ENCODE assay signal across 17 cellular contexts in the genomic region with DNA sequence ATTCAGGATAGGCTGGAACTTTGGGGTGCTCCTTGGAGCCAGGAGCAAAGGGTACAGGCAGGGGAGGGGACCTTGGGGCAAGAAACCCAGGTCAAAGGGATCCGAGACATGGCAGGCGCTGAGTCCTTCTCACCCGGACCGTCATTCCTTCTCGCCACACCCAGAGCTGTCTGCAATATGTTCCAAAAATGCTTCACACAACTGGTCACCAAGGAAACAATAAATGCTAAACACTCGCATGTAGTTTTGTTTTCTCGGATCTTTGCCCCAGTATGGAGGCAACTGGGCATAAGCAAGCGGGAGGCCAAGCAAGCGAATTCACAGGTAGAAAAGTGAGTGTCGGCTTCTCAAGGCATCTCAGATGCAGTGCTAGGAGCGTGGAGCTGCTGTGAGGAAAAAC.
DNase-seq lines count a peak whose midpoint lies in the region; ATAC-seq and TF ChIP-seq lines count a peak whose summit lies in the region.
"Had no signal": no experiment of that assay in that cellular context is flagged by ENCODE, and none has a peak within 500 bp of the region (broad histone marks: within the 10 kb centered on the region; RNA-seq: fewer than 3 reads in every experiment).

No MANE protein-coding gene starts in this region.

- ATAC-seq in activated CD8-positive, alpha-beta memory T cell treated with anti-CD3 and anti-CD28 coated beads, Interleukin-2, amount 10 ng/mL, durations not matched to agents 7 days and 5 days: no peak
- no peak for ATAC-seq in activated CD8-positive, alpha-beta T cell treated with anti-CD3 and anti-CD28 coated beads for 36 hours
- ATAC-seq in HG03442 (IDR thresholded peaks at IDR 0.05; ENCODE audit: unreplicated experiment) (no peak), left ventricle myocardium superior (no peak)

- TF ChIP-seq POLR2A in suprapubic skin (IDR thresholded peaks at IDR 0.05): no peak

- H3K27ac Mint-ChIP-seq in activated CD8-positive, alpha-beta memory T cell treated with anti-CD3 and anti-CD28 coated beads, Interleukin-2, amount 10 ng/mL, durations not matched to agents 7 days and 5 days: peak overlapping the region; percentile 81
- H3K27ac Mint-ChIP-seq in activated CD8-positive, alpha-beta T cell treated with anti-CD3 and anti-CD28 coated beads for 36 hours: peak overlapping the region; percentile 90
- peak overlapping the region; percentile 94 to 100 (median 98) for H3K27ac Mint-ChIP-seq in immature natural killer cell
- H3K27ac Mint-ChIP-seq: neural progenitor cell had no signal

- no peaks in the 10 kb centered on the region for H3K9me3 Mint-ChIP-seq in activated CD8-positive, alpha-beta memory T cell treated with anti-CD3 and anti-CD28 coated beads, Interleukin-2, amount 10 ng/mL, durations not matched to agents 7 days and 5 days (ENCODE audit: low read depth)
- H3K9me3 Mint-ChIP-seq in activated CD8-positive, alpha-beta T cell treated with anti-CD3 and anti-CD28 coated beads for 36 hours: peaks cover 12% of the 10 kb centered on the region
- no peaks in the 10 kb centered on the region for H3K9me3 Mint-ChIP-seq in immature natural killer cell

- peaks cover 86% of the 10 kb centered on the region for H3K4me1 Mint-ChIP-seq in activated CD8-positive, alpha-beta memory T cell treated with anti-CD3 and anti-CD28 coated beads, Interleukin-2, amount 10 ng/mL, durations not matched to agents 7 days and 5 days
- H3K4me1 Mint-ChIP-seq in activated CD8-positive, alpha-beta T cell treated with anti-CD3 and anti-CD28 coated beads for 36 hours (ENCODE audit: low read depth): peaks cover 86% of the 10 kb centered on the region
- peaks cover 97 to 100% of the 10 kb centered on the region in 2 donors for H3K4me1 Mint-ChIP-seq in immature natural killer cell

- POLR2A ChIA-PET in activated CD8-positive, alpha-beta T cell treated with anti-CD3 and anti-CD28 coated beads for 36 hours (lab: Charles Lee): interaction anchor here (1.1 to 5.7 kb wide), 3 partner anchors 10 to 50 kb away, joined by 5 to 48 read pairs (median 7); no protein-coding TSS in a partner anchor

- H3K36me3 Mint-ChIP-seq in activated CD8-positive, alpha-beta memory T cell treated with anti-CD3 and anti-CD28 coated beads, Interleukin-2, amount 10 ng/mL, durations not matched to agents 7 days and 5 days: peaks cover 17% of the 10 kb centered on the region
- H3K36me3 Mint-ChIP-seq in activated CD8-positive, alpha-beta T cell treated with anti-CD3 and anti-CD28 coated beads for 36 hours (ENCODE audit: low read depth): peaks cover 44% of the 10 kb centered on the region
- H3K36me3 Mint-ChIP-seq in immature natural killer cell: peaks cover 0 to 12% (median 8%) of the 10 kb centered on the region in 3 donors

- H3K4me3 ChIP-seq in suprapubic skin: no peak overlapping the region
- H3K4me3 ChIP-seq: esophagus muscularis mucosa, neural progenitor cell, vagina had no signal

- H3K4me3 Mint-ChIP-seq in activated CD8-positive, alpha-beta memory T cell treated with anti-CD3 and anti-CD28 coated beads, Interleukin-2, amount 10 ng/mL, durations not matched to agents 7 days and 5 days: no peak overlapping the region
- no peak overlapping the region for H3K4me3 Mint-ChIP-seq in activated CD8-positive, alpha-beta T cell treated with anti-CD3 and anti-CD28 coated beads for 36 hours
- peak overlapping the region; percentile 71 to 82 (median 73) for H3K4me3 Mint-ChIP-seq in immature natural killer cell
- H3K4me3 Mint-ChIP-seq: neural progenitor cell had no signal

- WGBS in suprapubic skin: 70% methylated on average over 11 of the region's 11 CpGs

- peak overlapping the region; percentile 21 for H3K27ac ChIP-seq in suprapubic skin
- H3K27ac ChIP-seq: esophagus muscularis mucosa, neural progenitor cell, vagina had no signal

- H3K4me1 ChIP-seq in suprapubic skin: peaks cover 19% of the 10 kb centered on the region

- no peaks in the 10 kb centered on the region for H3K36me3 ChIP-seq in suprapubic skin
- H3K36me3 ChIP-seq: esophagus muscularis mucosa, neural progenitor cell, vagina had no signal

- TF ChIP-seq EP300 in suprapubic skin (IDR thresholded peaks at IDR 0.05): no peak

- H3K27me3 Mint-ChIP-seq in activated CD8-positive, alpha-beta memory T cell treated with anti-CD3 and anti-CD28 coated beads, Interleukin-2, amount 10 ng/mL, durations not matched to agents 7 days and 5 days: no peaks in the 10 kb centered on the region
- no peaks in the 10 kb centered on the region for H3K27me3 Mint-ChIP-seq in activated CD8-positive, alpha-beta T cell treated with anti-CD3 and anti-CD28 coated beads for 36 hours
- H3K27me3 Mint-ChIP-seq in immature natural killer cell (ENCODE audit: low read depth in 3 of 3): peaks cover 6 to 20% (median 20%) of the 10 kb centered on the region in 3 donors

- DNase-seq in activated CD8-positive, alpha-beta memory T cell treated with anti-CD3 and anti-CD28 coated beads, Interleukin-2, amount 10 ng/mL, durations not matched to agents 7 days and 5 days: no peak
- DNase-seq in activated CD8-positive, alpha-beta memory T cell treated with anti-CD3 and anti-CD28 coated beads, Interleukin-2, amount 50 U/mL, for 48 hours: no peak
- DNase-seq in activated CD8-positive, alpha-beta T cell treated with anti-CD3 and anti-CD28 coated beads for 36 hours: no peak
- peak in 2 of 3 donors; percentile 59 for DNase-seq in immature natural killer cell
- no peak for DNase-seq in suprapubic skin (ENCODE audit: low spot score in 2 of 2)
- no peak for DNase-seq in left ventricle myocardium superior
- DNase-seq in globus pallidus (ENCODE audit: low spot score): no peak
- DNase-seq: activated CD4-positive, CD25-positive, alpha-beta regulatory T cell; activated CD8-positive, alpha-beta memory T cell treated with anti-CD3 and anti-CD28 coated beads, Interleukin-2, amount 50 U/mL, for 4 hours; activated naive CD4-positive, alpha-beta T cell treated with anti-CD3 and anti-CD28 coated beads, Interleukin-2, amount 50 U/mL, for 16 hours; mesenchymal stem cell; NCI-H446 treated with DMSO at 0.1 percent for 48 hours; stimulated activated naive CD4-positive, alpha-beta T cell had no signal

- no peak for TF ChIP-seq CTCF in activated CD8-positive, alpha-beta T cell treated with anti-CD3 and anti-CD28 coated beads for 36 hours (IDR thresholded peaks at IDR 0.05)
- no peak for TF ChIP-seq CTCF in suprapubic skin (IDR thresholded peaks at IDR 0.05)

- CTCF ChIA-PET in activated CD8-positive, alpha-beta memory T cell treated with anti-CD3 and anti-CD28 coated beads, Interleukin-2, amount 10 ng/mL, durations not matched to agents 7 days and 5 days (lab: Charles Lee): no interaction called here
- CTCF ChIA-PET in activated CD8-positive, alpha-beta T cell treated with anti-CD3 and anti-CD28 coated beads for 36 hours (lab: Charles Lee): interaction anchor here (0.9 to 7.0 kb wide), 2 partner anchors 10 to 15 kb away, joined by 3 to 32 read pairs; no protein-coding TSS in a partner anchor

- H3K9me3 ChIP-seq in suprapubic skin: no peaks in the 10 kb centered on the region
- H3K9me3 ChIP-seq: esophagus muscularis mucosa, vagina had no signal

- intact Hi-C loops in activated CD8-positive, alpha-beta T cell treated with anti-CD3 and anti-CD28 coated beads for 36 hours (cut with micrococcal nuclease): loop anchor here (5.0 kb wide), 1 partner anchor 49 kb away; no protein-coding TSS in a partner anchor
- intact Hi-C loops in left ventricle myocardium superior (cut with micrococcal nuclease): no loop called here

- no peaks in the 10 kb centered on the region for H3K27me3 ChIP-seq in suprapubic skin
- H3K27me3 ChIP-seq: esophagus muscularis mucosa, neural progenitor cell, vagina had no signal

Comparison
In these comparisons a context has a peak if more than half of its experiments do, and no peak if none do; other contexts are left out.
1. DNase-seq: peak in immature natural killer cell (2 of 3); none in activated CD8-positive, alpha-beta memory T cell treated with anti-CD3 and anti-CD28 coated beads, Interleukin-2, amount 10 ng/mL, durations not matched to agents 7 days and 5 days (single experiment), activated CD8-positive, alpha-beta memory T cell treated with anti-CD3 and anti-CD28 coated beads, Interleukin-2, amount 50 U/mL, for 48 hours (single experiment), activated CD8-positive, alpha-beta T cell treated with anti-CD3 and anti-CD28 coated beads for 36 hours (single experiment), suprapubic skin (0 of 2), left ventricle myocardium superior (single experiment) and globus pallidus (single experiment).
2. H3K4me3 Mint-ChIP-seq: peak in immature natural killer cell (5 of 5); none in activated CD8-positive, alpha-beta memory T cell treated with anti-CD3 and anti-CD28 coated beads, Interleukin-2, amount 10 ng/mL, durations not matched to agents 7 days and 5 days (single experiment) and activated CD8-positive, alpha-beta T cell treated with anti-CD3 and anti-CD28 coated beads for 36 hours (single experiment).
3. Peak in every context shown above with its lines, with median percentiles within 50 percentile points of each other: H3K27ac Mint-ChIP-seq.